In the genomic region with DNA sequence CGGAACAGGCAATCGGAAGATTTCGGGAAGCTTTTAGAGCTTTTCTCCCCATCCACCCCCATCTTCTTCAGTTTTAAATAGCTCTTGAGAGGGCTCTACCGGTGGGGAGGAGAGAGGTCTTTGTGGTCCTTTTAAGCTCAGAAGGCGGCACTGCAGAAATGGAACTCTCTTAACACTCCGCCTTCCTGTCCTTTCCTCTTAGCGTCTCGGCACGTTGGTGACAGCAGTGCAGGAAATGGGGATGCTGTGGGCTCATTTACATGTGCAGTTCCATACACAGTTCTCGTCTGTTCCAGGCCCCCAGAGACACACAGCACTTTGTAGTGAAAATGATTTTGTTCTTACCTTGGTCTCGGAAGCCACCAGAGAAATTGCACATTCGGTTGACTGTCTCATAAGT, we compare ENCODE assay signal across 26 cellular contexts. TPM values are rescaled to one million over a fixed set of nuclear protein-coding genes. Genes with fewer than 3 reads are reported as not detected.
DNase-seq lines count a peak whose midpoint lies in the region; ATAC-seq and TF ChIP-seq lines count a peak whose summit lies in the region.
"Had no signal": no experiment of that assay in that cellular context is flagged by ENCODE, and none has a peak within 500 bp of the region (broad histone marks: within the 10 kb centered on the region; RNA-seq: fewer than 3 reads in every experiment).

No MANE protein-coding gene starts in this region.

- intact Hi-C loops in cardiac septum (cut with DNase I) (loop anchor here (5.0 kb wide), 1 partner anchor 89 kb away; no protein-coding TSS in a partner anchor), natural killer cell (cut with micrococcal nuclease) (loop anchor here (5.0 to 10.0 kb wide), 2 partner anchors 54 to 222 kb away; no protein-coding TSS in a partner anchor)

- H3K9me3 Mint-ChIP-seq in activated naive CD8-positive, alpha-beta T cell treated with anti-CD3 and anti-CD28 coated beads, Interleukin-2, amount 10 ng/mL, durations not matched to agents 7 days and 5 days = peaks cover 11% of the 10 kb centered on the region
- H3K9me3 Mint-ChIP-seq in natural killer cell (peaks cover 0 to 3% of the 10 kb centered on the region in 2 donors), type B pancreatic cell (peaks cover 4% of the 10 kb centered on the region)

- peaks cover 3% of the 10 kb centered on the region for H3K27me3 Mint-ChIP-seq in activated naive CD8-positive, alpha-beta T cell treated with anti-CD3 and anti-CD28 coated beads, Interleukin-2, amount 10 ng/mL, durations not matched to agents 7 days and 5 days
- H3K27me3 Mint-ChIP-seq in natural killer cell (ENCODE audit: low read depth in 2 of 2) (no peaks in the 10 kb centered on the region), type B pancreatic cell (peaks cover 3% of the 10 kb centered on the region)

- no peaks in the 10 kb centered on the region for H3K36me3 ChIP-seq in right atrium auricular region
- H3K36me3 ChIP-seq: breast epithelium had no signal

- peak overlapping the region; percentile 12 for H3K4me3 Mint-ChIP-seq in activated naive CD8-positive, alpha-beta T cell treated with anti-CD3 and anti-CD28 coated beads, Interleukin-2, amount 10 ng/mL, durations not matched to agents 7 days and 5 days
- peak overlapping the region; percentile 76 for H3K4me3 Mint-ChIP-seq in natural killer cell
- no peak overlapping the region for H3K4me3 Mint-ChIP-seq in type B pancreatic cell
- H3K4me3 Mint-ChIP-seq: neural crest cell, T-helper 17 cell had no signal

- DNase-seq in right atrium auricular region (ENCODE audit: low spot score) (peak; percentile 50), cardiac septum (ENCODE audit: low spot score) (no peak), natural killer cell (no peak), type B pancreatic cell (ENCODE audit: extremely low spot score, unreplicated experiment) (peak; percentile 34), amygdala (lab: John Stamatoyannopoulos, UW) (no peak), OCI-M1 (lab: John Stamatoyannopoulos, UW) (no peak), NCI-H1436 (lab: John Stamatoyannopoulos, UW) (no peak)
- no peak for DNase-seq in activated naive CD8-positive, alpha-beta T cell treated with anti-CD3 and anti-CD28 coated beads, Interleukin-2, amount 10 ng/mL, durations not matched to agents 7 days and 5 days
- DNase-seq: activated CD4-positive, alpha-beta T cell treated with anti-CD3 and anti-CD28 coated beads for 48 hours; activated gamma-delta T cell treated with Interleukin-2 at 50 U/mL for 16 hours; amniotic stem cell; MM.1S; NCI-H1436 treated with DMSO at 0.1 percent for 48 hours; NCI-H2107; NCI-H446; NCI-H82; small intestine; stimulated activated CD4-positive, alpha-beta T cell treated with anti-CD3 and anti-CD28 coated beads, Interleukin-2, amount 100 ng/mL, for 24 hours; T-helper 17 cell had no signal

- TF ChIP-seq CTCF in right atrium auricular region (IDR thresholded peaks at IDR 0.05) (no peak), natural killer cell (IDR thresholded peaks at IDR 0.05) (no peak), type B pancreatic cell (conservative IDR thresholded peaks at IDR 0.05) (no peak)

- no peaks in the 10 kb centered on the region for H3K27me3 ChIP-seq in right atrium auricular region
- H3K27me3 ChIP-seq: breast epithelium had no signal

- POLR2A ChIA-PET in activated naive CD8-positive, alpha-beta T cell treated with anti-CD3 and anti-CD28 coated beads, Interleukin-2, amount 10 ng/mL, durations not matched to agents 7 days and 5 days (lab: Charles Lee) = no interaction called here

- peaks cover 0 to 20% of the 10 kb centered on the region in 2 donors for H3K4me1 ChIP-seq in right atrium auricular region
- H3K4me1 ChIP-seq: breast epithelium had no signal

- peaks cover 0 to 12% of the 10 kb centered on the region in 2 donors for H3K9me3 ChIP-seq in right atrium auricular region

- peak overlapping the region; percentile 55 for H3K27ac Mint-ChIP-seq in activated naive CD8-positive, alpha-beta T cell treated with anti-CD3 and anti-CD28 coated beads, Interleukin-2, amount 10 ng/mL, durations not matched to agents 7 days and 5 days
- H3K27ac Mint-ChIP-seq in natural killer cell (peak overlapping the region; percentile 85 to 91), type B pancreatic cell (no peak overlapping the region)
- H3K27ac Mint-ChIP-seq: progenitor cell of endocrine pancreas, T-helper 17 cell had no signal

- peaks cover 4% of the 10 kb centered on the region for H3K36me3 Mint-ChIP-seq in activated naive CD8-positive, alpha-beta T cell treated with anti-CD3 and anti-CD28 coated beads, Interleukin-2, amount 10 ng/mL, durations not matched to agents 7 days and 5 days
- peaks cover 7% of the 10 kb centered on the region for H3K36me3 Mint-ChIP-seq in natural killer cell
- no peaks in the 10 kb centered on the region for H3K36me3 Mint-ChIP-seq in type B pancreatic cell

- H3K4me1 Mint-ChIP-seq in activated naive CD8-positive, alpha-beta T cell treated with anti-CD3 and anti-CD28 coated beads, Interleukin-2, amount 10 ng/mL, durations not matched to agents 7 days and 5 days = peaks cover 13% of the 10 kb centered on the region
- H3K4me1 Mint-ChIP-seq in natural killer cell = peaks cover 21 to 40% of the 10 kb centered on the region in 2 donors
- peaks cover 12% of the 10 kb centered on the region for H3K4me1 Mint-ChIP-seq in type B pancreatic cell (ENCODE audit: unreplicated experiment)
- H3K4me1 Mint-ChIP-seq: neural crest cell had no signal

- H3K4me3 ChIP-seq in right atrium auricular region = no peak overlapping the region
- H3K4me3 ChIP-seq: breast epithelium, K562, SK-N-MC had no signal

- ATAC-seq in activated naive CD8-positive, alpha-beta T cell treated with anti-CD3 and anti-CD28 coated beads, Interleukin-2, amount 10 ng/mL, durations not matched to agents 7 days and 5 days (ENCODE audit: low read depth) = peak; percentile 69
- peak in 1 of 3 donors; percentile 23 for ATAC-seq in natural killer cell
- ATAC-seq: K562, T-helper 17 cell had no signal

- H3K27ac ChIP-seq in right atrium auricular region = no peak overlapping the region
- H3K27ac ChIP-seq: breast epithelium, RWPE1, SK-N-MC had no signal

RNA-seq across cellular contexts. Expression of a gene that starts 50.4 kb away (rescaled TPM):
- 10 to 100 TPM in 1 of 2 donors, 1 to 10 TPM in 1; 6.6 to 11.8 TPM for total RNA-seq in right atrium auricular region
- total RNA-seq in cardiac septum = 12.1 TPM
- 10 to 100 TPM; 80.5 to 80.9 TPM for total RNA-seq in activated naive CD8-positive, alpha-beta T cell treated with anti-CD3 and anti-CD28 coated beads, Interleukin-2, amount 10 ng/mL, durations not matched to agents 7 days and 5 days
- total RNA-seq in natural killer cell = 100 to 1,000 TPM; 248 to 289 (median 282) TPM
- total RNA-seq in type B pancreatic cell (ENCODE audit: low replicate concordance) = 11.3 and 12.9 TPM in 2 replicates
- total RNA-seq: HT-29 had no signal

Comparison
In these comparisons a context has a peak if more than half of its experiments do, and no peak if none do; other contexts are left out.
1. DNase-seq: peak in right atrium auricular region (single experiment) and type B pancreatic cell (single experiment); none in cardiac septum (single experiment), activated naive CD8-positive, alpha-beta T cell treated with anti-CD3 and anti-CD28 coated beads, Interleukin-2, amount 10 ng/mL, durations not matched to agents 7 days and 5 days (single experiment), natural killer cell (single experiment), amygdala (0 of 56), OCI-M1 (single experiment) and NCI-H1436 (single experiment).